8 cellular contexts compared by ENCODE assay signal in genomic region chr1:167454304-167454928, GRCh38.
DNase-seq lines count a peak whose midpoint lies in the region; ATAC-seq, FAIRE-seq and TF ChIP-seq lines count a peak whose summit lies in the region.

No MANE protein-coding gene starts in this region.

- POLR2A ChIA-PET in AG04450 (lab: Yijun Ruan, JAX): interaction anchor here (0.9 kb wide), 1 partner anchor 234 kb away, joined by 3 read pairs; the partner anchor contains the start of gene POU2F1

- TF ChIP-seq CTCF in AG04450 (IDR thresholded peaks at IDR 0.05; ENCODE audit: low read depth, low read length): no peak
- TF ChIP-seq CTCF in kidney (IDR thresholded peaks at IDR 0.05; ENCODE audit: borderline replicate concordance, extremely low read depth, insufficient read depth): no peak

- no peak overlapping the region for H3K27ac ChIP-seq in AG04450 (ENCODE audit: low read depth, low read length)
- H3K27ac ChIP-seq in kidney (ENCODE audit: low read depth in 2 of 2, low read length in 2 of 2): peak overlapping the region; percentile 3 to 43
- peak overlapping the region; percentile 98 for H3K27ac ChIP-seq in thymus (ENCODE audit: low read depth)

- no peaks in the 10 kb centered on the region; the same call in 1 of the 2 replicates for H3K9me3 ChIP-seq in AG04450 (ENCODE audit: control insufficient read depth, insufficient read depth, low read length)
- H3K9me3 ChIP-seq in kidney (ENCODE audit: control insufficient read depth in 1 of 2, low read length in 2 of 2): no peaks in the 10 kb centered on the region
- no peaks in the 10 kb centered on the region for H3K9me3 ChIP-seq in thymus (ENCODE audit: control insufficient read depth)

- H3K4me1 ChIP-seq in kidney (ENCODE audit: control insufficient read depth in 1 of 2, insufficient read depth in 1 of 2, low read depth in 1 of 2, low read length in 2 of 2) (peaks cover 0 to 2% of the 10 kb centered on the region in 2 donors), thymus (ENCODE audit: control insufficient read depth, insufficient read depth, low read length) (peaks cover 54% of the 10 kb centered on the region)

- no peaks in the 10 kb centered on the region for H3K36me3 ChIP-seq in kidney (ENCODE audit: control insufficient read depth in 1 of 2, insufficient read depth in 2 of 2, low read length in 2 of 2)
- H3K36me3 ChIP-seq in thymus (ENCODE audit: control insufficient read depth, insufficient read depth): peaks cover 15% of the 10 kb centered on the region

- WGBS in thymus: 24% methylated on average over 21 of the region's 21 CpGs

- DNase-seq in AG04450 (ENCODE audit: low read depth, low spot score) (no peak), kidney (no peak), NCI-H1092 treated with DMSO at 0.1 percent for 48 hours (lab: John Stamatoyannopoulos, UW) (no peak)
- peak; percentile 25 for DNase-seq in activated T-helper 9 cell treated with anti-CD3 and anti-CD28 coated beads, Interleukin-2, amount 50 U/mL, for 16 hours (ENCODE audit: low read depth)

- H3K9ac ChIP-seq in kidney (ENCODE audit: low read length in 2 of 2): peak overlapping the region; percentile 43 to 85

- CTCF ChIA-PET in AG04450 (lab: Charles Lee): interaction anchor here (0.9 to 4.2 kb wide), 10 partner anchors 10 to 396 kb away, joined by 3 to 24 read pairs (median 6); partner anchors contain the start of gene POU2F1

- H3K27me3 ChIP-seq in AG04450 (ENCODE audit: control insufficient read depth, insufficient read depth, low read length): peaks cover 24% of the 10 kb centered on the region
- H3K27me3 ChIP-seq in thymus (ENCODE audit: control insufficient read depth, insufficient read depth): no peaks in the 10 kb centered on the region

- ATAC-seq in HG03064 (IDR thresholded peaks at IDR 0.05; ENCODE audit: low read depth, unreplicated experiment) (peak; percentile 20), HG03442 (IDR thresholded peaks at IDR 0.05; ENCODE audit: unreplicated experiment) (no peak), GM18909 (IDR thresholded peaks at IDR 0.05; ENCODE audit: poor library complexity, unreplicated experiment) (no peak)

- intact Hi-C loops in kidney (cut with DNase I): no loop called here

- H3K4me3 ChIP-seq in AG04450 (ENCODE audit: low read depth, low read length) (peak overlapping the region; percentile 70), kidney (ENCODE audit: low read length in 2 of 2) (peak overlapping the region; percentile 82 to 88), thymus (ENCODE audit: low read length) (peak overlapping the region; percentile 82)

- FAIRE-seq in kidney (lab: Jason Lieb, UNC): no peak
